ENCODE assay signal across 25 cellular contexts in genomic region chr12:3667485-3667884, GRCh38.
DNase-seq lines count a peak whose midpoint lies in the region; ATAC-seq, FAIRE-seq and TF ChIP-seq lines count a peak whose summit lies in the region.
"Had no signal": no experiment of that assay in that cellular context is flagged by ENCODE, and none has a peak within 500 bp of the region (broad histone marks: within the 10 kb centered on the region; RNA-seq: fewer than 3 reads in every experiment).

No MANE protein-coding gene starts in this region.

- H3K27me3 ChIP-seq in H9 (ENCODE audit: insufficient read depth, low read length) = no peaks in the 10 kb centered on the region

- TF ChIP-seq CTCF in D721Med (IDR thresholded peaks at IDR 0.05; ENCODE audit: insufficient read depth, missing control alignments) (peak; percentile 16), H9 (conservative IDR thresholded peaks at IDR 0.05) (peak; percentile 53), choroid plexus epithelial cell (conservative IDR thresholded peaks at IDR 0.05; ENCODE audit: low read depth, low read length) (peak; percentile 28), nephron (IDR thresholded peaks at IDR 0.05; ENCODE audit: unreplicated experiment in 3 of 3) (peak in 2 of 3 experiments; percentile 18 to 29)

- H2AFZ ChIP-seq in H9 (ENCODE audit: low read length) = no peak overlapping the region

- H3K27ac Mint-ChIP-seq in H9 = peak overlapping the region in 1 of 3 experiments; percentile 30; a peak in 1 of 7 replicates
- H3K27ac Mint-ChIP-seq in nephron = no peak overlapping the region
- H3K27ac Mint-ChIP-seq: activated CD4-positive, alpha-beta T cell treated with anti-CD3 and anti-CD28 coated beads, Interleukin-2, amount 10 ng/mL, durations not matched to agents 7 days and 5 days; activated naive CD8-positive, alpha-beta T cell treated with anti-CD3 and anti-CD28 coated beads for 36 hours; activated T-helper 2 cell treated with anti-CD3 and anti-CD28 coated beads, Interferon-gamma antibody, Interleukin-2, Interleukin-4, amounts not matched to agents 10 μg/mL and 5 μg/mL and 100 μg/mL, durations not matched to agents 14 hours and 24 hours and 36 hours; CD4-positive, alpha-beta T cell; natural killer cell; stimulated activated effector memory CD8-positive, alpha-beta T cell treated with anti-CD3 and anti-CD28 coated beads, Interleukin-12 subunit alpha, Interleukin-12 subunit beta, amount 100 ng/mL, for 72 hours had no signal

- H3K4me3 Mint-ChIP-seq in H9 (no peak overlapping the region), nephron (no peak overlapping the region)
- H3K4me3 Mint-ChIP-seq: activated CD4-positive, alpha-beta T cell treated with anti-CD3 and anti-CD28 coated beads, Interleukin-2, amount 10 ng/mL, durations not matched to agents 7 days and 5 days; activated naive CD8-positive, alpha-beta T cell treated with anti-CD3 and anti-CD28 coated beads for 36 hours; CD4-positive, alpha-beta T cell; natural killer cell; stimulated activated effector memory CD8-positive, alpha-beta T cell treated with anti-CD3 and anti-CD28 coated beads, Interleukin-12 subunit alpha, Interleukin-12 subunit beta, amount 100 ng/mL, for 72 hours had no signal

- no peak overlapping the region for H2BK20ac ChIP-seq in H9 (ENCODE audit: low read depth, low read length, poor library complexity, severe bottlenecking)

- H3K9ac ChIP-seq in H9 (ENCODE audit: extremely low read depth, insufficient read length, low read length) = no peak overlapping the region
- H3K9ac ChIP-seq: KMS-11 had no signal

- H4K20me1 ChIP-seq in H9 (ENCODE audit: control insufficient read depth, insufficient read depth, insufficient read length) = no peaks in the 10 kb centered on the region

- no peak overlapping the region for H4K91ac ChIP-seq in H9 (ENCODE audit: insufficient read length, low read depth, low read length)

- H3K9me3 ChIP-seq in H9 (ENCODE audit: control insufficient read depth, low read depth, low read length) = no peaks in the 10 kb centered on the region
- H3K9me3 ChIP-seq: psoas muscle, thoracic aorta had no signal

- H3K27me3 Mint-ChIP-seq in H9 (ENCODE audit: low read depth) (no peaks in the 10 kb centered on the region), nephron (ENCODE audit: low read depth) (peaks cover 9% of the 10 kb centered on the region)
- H3K27me3 Mint-ChIP-seq: activated CD4-positive, alpha-beta T cell treated with anti-CD3 and anti-CD28 coated beads, Interleukin-2, amount 10 ng/mL, durations not matched to agents 7 days and 5 days; activated naive CD8-positive, alpha-beta T cell treated with anti-CD3 and anti-CD28 coated beads for 36 hours; CD4-positive, alpha-beta T cell had no signal

- H2BK12ac ChIP-seq in H9 (ENCODE audit: insufficient read length, low read depth, low read length) = no peak overlapping the region

- FAIRE-seq in D721Med (lab: Jason Lieb, UNC) = no peak
- FAIRE-seq: colon, HTR-8/SVneo, small intestine had no signal

- no peak overlapping the region for H3K4ac ChIP-seq in H9 (ENCODE audit: low read depth, low read length)

- H3K56ac ChIP-seq in H9 (ENCODE audit: insufficient read length, low read depth, low read length) = no peak overlapping the region

- no peaks in the 10 kb centered on the region for H3K4me1 ChIP-seq in H9 (ENCODE audit: insufficient read depth, low read length)
- H3K4me1 ChIP-seq: psoas muscle had no signal

- H3K23me2 ChIP-seq in H9 (ENCODE audit: insufficient read length, low read depth, low read length, poor library complexity, severe bottlenecking) = no peaks in the 10 kb centered on the region

- no peak overlapping the region for H2AK5ac ChIP-seq in H9 (ENCODE audit: insufficient read length, low read length)

- no peak overlapping the region for H3K27ac ChIP-seq in H9 (ENCODE audit: insufficient read length, low read depth, low read length)
- H3K27ac ChIP-seq: KMS-11, psoas muscle, thoracic aorta had no signal

- DNase-seq in D721Med (ENCODE audit: insufficient read length, low spot score) (no peak), H9 (no peak), choroid plexus epithelial cell (ENCODE audit: low read depth) (peak; percentile 27), SKM-1 treated with dmso at 0.1 percent for 144 hours (lab: John Stamatoyannopoulos, UW; ENCODE audit: unreplicated experiment) (no peak)
- DNase-seq: activated CD4-positive, alpha-beta T cell treated with anti-CD3 and anti-CD28 coated beads, Interleukin-2, amount 10 ng/mL, durations not matched to agents 7 days and 5 days; activated naive CD8-positive, alpha-beta T cell treated with anti-CD3 and anti-CD28 coated beads for 36 hours; CD4-positive, alpha-beta T cell; GDM1; natural killer cell; NCI-H1694 treated with DMSO at 0.1 percent for 48 hours; NCI-H345; psoas muscle; small intestine; stimulated activated CD4-positive, alpha-beta T cell treated with anti-CD3 and anti-CD28 coated beads, Interleukin-2, amount 100 ng/mL, for 24 hours; T-helper 2 cell had no signal

- WGBS in H9 (ENCODE audit: extremely low coverage, insufficient read length, low lambda C conversion rate) = no CpG with 5 or more reads among the region's 4 CpGs

- H3T11ph ChIP-seq in H9 (ENCODE audit: low read length) = no peak overlapping the region

- ATAC-seq in GM18867 (IDR thresholded peaks at IDR 0.05; ENCODE audit: unreplicated experiment) = no peak
- no peak for ATAC-seq in HG03175 (IDR thresholded peaks at IDR 0.05; ENCODE audit: unreplicated experiment)
- ATAC-seq: natural killer cell; Panc1; psoas muscle; stimulated activated effector memory CD8-positive, alpha-beta T cell treated with anti-CD3 and anti-CD28 coated beads, Interleukin-12 subunit alpha, Interleukin-12 subunit beta, amount 100 ng/mL, for 72 hours had no signal

- H4K5ac ChIP-seq in H9 (ENCODE audit: insufficient read length, low read depth, low read length) = no peak overlapping the region

- H3K36me3 Mint-ChIP-seq in H9 (ENCODE audit: insufficient read depth in 1 of 3, low read depth in 3 of 3) (no peaks in the 10 kb centered on the region), nephron (ENCODE audit: low read depth) (no peaks in the 10 kb centered on the region)

- no peak overlapping the region for H2BK5ac ChIP-seq in H9 (ENCODE audit: insufficient read length, low read length)

- H3K79me1 ChIP-seq in H9 (ENCODE audit: insufficient read depth, low read depth, low read length, poor library complexity, severe bottlenecking) = no peaks in the 10 kb centered on the region

- H3K79me2 ChIP-seq in H9 (ENCODE audit: insufficient read depth, low read length) = no peaks in the 10 kb centered on the region

- H3K4me1 Mint-ChIP-seq in H9 (peaks cover 16 to 24% of the 10 kb centered on the region in 2 experiments), nephron (no peaks in the 10 kb centered on the region)

- H3K23ac ChIP-seq in H9 (ENCODE audit: insufficient read length, low read depth, low read length) = no peak overlapping the region

- no peaks in the 10 kb centered on the region for H3K9me3 Mint-ChIP-seq in H9
- no peaks in the 10 kb centered on the region for H3K9me3 Mint-ChIP-seq in nephron
- H3K9me3 Mint-ChIP-seq: activated CD4-positive, alpha-beta T cell treated with anti-CD3 and anti-CD28 coated beads, Interleukin-2, amount 10 ng/mL, durations not matched to agents 7 days and 5 days; activated naive CD8-positive, alpha-beta T cell treated with anti-CD3 and anti-CD28 coated beads for 36 hours; activated T-helper 2 cell treated with anti-CD3 and anti-CD28 coated beads, Interferon-gamma antibody, Interleukin-2, Interleukin-4, amounts not matched to agents 10 μg/mL and 5 μg/mL and 100 μg/mL, durations not matched to agents 14 hours and 24 hours and 36 hours; CD4-positive, alpha-beta T cell; natural killer cell; stimulated activated effector memory CD8-positive, alpha-beta T cell treated with anti-CD3 and anti-CD28 coated beads, Interleukin-12 subunit alpha, Interleukin-12 subunit beta, amount 100 ng/mL, for 72 hours had no signal

- H2BK120ac ChIP-seq in H9 (ENCODE audit: low read depth, low read length, poor library complexity, severe bottlenecking) = no peak overlapping the region

- no peak overlapping the region for H3K14ac ChIP-seq in H9 (ENCODE audit: insufficient read depth, low read length)

- no peak overlapping the region for H3K4me2 ChIP-seq in H9 (ENCODE audit: insufficient read depth, insufficient read length, low read length)
- H3K4me2 ChIP-seq: KMS-11 had no signal

- no peak overlapping the region for H2BK15ac ChIP-seq in H9 (ENCODE audit: low read depth, low read length)

- no peak overlapping the region for H3K18ac ChIP-seq in H9 (ENCODE audit: insufficient read length, low read depth, low read length)

- H4K8ac ChIP-seq in H9 (replicated peaks; ENCODE audit: insufficient read length, low read depth, low read length) = no peak overlapping the region

- no peak overlapping the region for H3K4me3 ChIP-seq in choroid plexus epithelial cell (ENCODE audit: low read depth, low read length)
- H3K4me3 ChIP-seq: psoas muscle, thoracic aorta had no signal
